ENCODE assay signal across 1 cellular context in the genomic region with DNA sequence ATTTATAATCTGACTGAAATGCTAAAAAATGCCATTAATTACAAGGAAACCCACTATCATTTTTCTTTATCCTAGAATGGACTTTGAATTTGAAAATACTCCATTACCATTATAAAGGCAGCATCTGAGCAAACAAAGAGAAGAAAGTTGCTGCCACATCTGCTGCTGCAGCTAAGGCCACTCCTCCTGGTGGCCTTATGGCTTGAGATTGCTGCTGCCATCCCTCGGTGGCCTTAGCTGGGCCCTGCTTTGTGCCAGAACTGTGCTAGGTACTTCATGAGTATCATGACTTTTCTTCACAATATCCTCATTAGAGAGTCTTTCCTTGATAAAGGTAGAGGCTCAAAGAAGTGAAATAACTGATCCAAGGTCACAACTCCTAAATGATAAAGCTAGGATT.
A peak's percentile ranks its signal among the peaks of the same experiment; 100 is the strongest.
TF ChIP-seq lines count a peak whose summit lies in the region.

No MANE protein-coding gene starts in this region.

TF ChIP-seq in GM23338, 12 proteins besides CTCF, POLR2A, EP300 and RAD21:
- TF ChIP-seq, protein P1, sequence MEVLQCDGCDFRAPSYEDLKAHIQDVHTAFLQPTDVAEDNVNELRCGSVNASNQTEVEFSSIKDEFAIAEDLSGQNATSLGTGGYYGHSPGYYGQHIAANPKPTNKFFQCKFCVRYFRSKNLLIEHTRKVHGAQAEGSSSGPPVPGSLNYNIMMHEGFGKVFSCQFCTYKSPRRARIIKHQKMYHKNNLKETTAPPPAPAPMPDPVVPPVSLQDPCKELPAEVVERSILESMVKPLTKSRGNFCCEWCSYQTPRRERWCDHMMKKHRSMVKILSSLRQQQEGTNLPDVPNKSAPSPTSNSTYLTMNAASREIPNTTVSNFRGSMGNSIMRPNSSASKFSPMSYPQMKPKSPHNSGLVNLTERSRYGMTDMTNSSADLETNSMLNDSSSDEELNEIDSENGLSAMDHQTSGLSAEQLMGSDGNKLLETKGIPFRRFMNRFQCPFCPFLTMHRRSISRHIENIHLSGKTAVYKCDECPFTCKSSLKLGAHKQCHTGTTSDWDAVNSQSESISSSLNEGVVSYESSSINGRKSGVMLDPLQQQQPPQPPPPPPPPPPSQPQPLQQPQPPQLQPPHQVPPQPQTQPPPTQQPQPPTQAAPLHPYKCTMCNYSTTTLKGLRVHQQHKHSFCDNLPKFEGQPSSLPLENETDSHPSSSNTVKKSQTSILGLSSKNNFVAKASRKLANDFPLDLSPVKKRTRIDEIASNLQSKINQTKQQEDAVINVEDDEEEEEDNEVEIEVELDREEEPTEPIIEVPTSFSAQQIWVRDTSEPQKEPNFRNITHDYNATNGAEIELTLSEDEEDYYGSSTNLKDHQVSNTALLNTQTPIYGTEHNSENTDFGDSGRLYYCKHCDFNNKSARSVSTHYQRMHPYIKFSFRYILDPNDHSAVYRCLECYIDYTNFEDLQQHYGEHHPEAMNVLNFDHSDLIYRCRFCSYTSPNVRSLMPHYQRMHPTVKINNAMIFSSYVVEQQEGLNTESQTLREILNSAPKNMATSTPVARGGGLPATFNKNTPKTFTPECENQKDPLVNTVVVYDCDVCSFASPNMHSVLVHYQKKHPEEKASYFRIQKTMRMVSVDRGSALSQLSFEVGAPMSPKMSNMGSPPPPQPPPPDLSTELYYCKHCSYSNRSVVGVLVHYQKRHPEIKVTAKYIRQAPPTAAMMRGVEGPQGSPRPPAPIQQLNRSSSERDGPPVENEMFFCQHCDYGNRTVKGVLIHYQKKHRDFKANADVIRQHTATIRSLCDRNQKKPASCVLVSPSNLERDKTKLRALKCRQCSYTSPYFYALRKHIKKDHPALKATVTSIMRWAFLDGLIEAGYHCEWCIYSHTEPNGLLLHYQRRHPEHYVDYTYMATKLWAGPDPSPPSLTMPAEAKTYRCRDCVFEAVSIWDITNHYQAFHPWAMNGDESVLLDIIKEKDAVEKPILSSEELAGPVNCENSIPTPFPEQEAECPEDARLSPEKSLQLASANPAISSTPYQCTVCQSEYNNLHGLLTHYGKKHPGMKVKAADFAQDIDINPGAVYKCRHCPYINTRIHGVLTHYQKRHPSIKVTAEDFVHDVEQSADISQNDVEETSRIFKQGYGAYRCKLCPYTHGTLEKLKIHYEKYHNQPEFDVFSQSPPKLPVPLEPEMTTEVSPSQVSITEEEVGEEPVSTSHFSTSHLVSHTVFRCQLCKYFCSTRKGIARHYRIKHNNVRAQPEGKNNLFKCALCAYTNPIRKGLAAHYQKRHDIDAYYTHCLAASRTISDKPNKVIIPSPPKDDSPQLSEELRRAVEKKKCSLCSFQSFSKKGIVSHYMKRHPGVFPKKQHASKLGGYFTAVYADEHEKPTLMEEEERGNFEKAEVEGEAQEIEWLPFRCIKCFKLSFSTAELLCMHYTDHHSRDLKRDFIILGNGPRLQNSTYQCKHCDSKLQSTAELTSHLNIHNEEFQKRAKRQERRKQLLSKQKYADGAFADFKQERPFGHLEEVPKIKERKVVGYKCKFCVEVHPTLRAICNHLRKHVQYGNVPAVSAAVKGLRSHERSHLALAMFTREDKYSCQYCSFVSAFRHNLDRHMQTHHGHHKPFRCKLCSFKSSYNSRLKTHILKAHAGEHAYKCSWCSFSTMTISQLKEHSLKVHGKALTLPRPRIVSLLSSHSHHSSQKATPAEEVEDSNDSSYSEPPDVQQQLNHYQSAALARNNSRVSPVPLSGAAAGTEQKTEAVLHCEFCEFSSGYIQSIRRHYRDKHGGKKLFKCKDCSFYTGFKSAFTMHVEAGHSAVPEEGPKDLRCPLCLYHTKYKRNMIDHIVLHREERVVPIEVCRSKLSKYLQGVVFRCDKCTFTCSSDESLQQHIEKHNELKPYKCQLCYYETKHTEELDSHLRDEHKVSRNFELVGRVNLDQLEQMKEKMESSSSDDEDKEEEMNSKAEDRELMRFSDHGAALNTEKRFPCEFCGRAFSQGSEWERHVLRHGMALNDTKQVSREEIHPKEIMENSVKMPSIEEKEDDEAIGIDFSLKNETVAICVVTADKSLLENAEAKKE (CRISPR knock-in tag; IDR thresholded peaks at IDR 0.05): 0 out of 2 replicates have a peak, but pooled peaks have one; percentile 35
- no peak for TF ChIP-seq ZNF331 (CRISPR knock-in tag; IDR thresholded peaks at IDR 0.05; ENCODE audit: low read depth)
